8 cellular contexts compared by ENCODE assay signal in the genomic region with DNA sequence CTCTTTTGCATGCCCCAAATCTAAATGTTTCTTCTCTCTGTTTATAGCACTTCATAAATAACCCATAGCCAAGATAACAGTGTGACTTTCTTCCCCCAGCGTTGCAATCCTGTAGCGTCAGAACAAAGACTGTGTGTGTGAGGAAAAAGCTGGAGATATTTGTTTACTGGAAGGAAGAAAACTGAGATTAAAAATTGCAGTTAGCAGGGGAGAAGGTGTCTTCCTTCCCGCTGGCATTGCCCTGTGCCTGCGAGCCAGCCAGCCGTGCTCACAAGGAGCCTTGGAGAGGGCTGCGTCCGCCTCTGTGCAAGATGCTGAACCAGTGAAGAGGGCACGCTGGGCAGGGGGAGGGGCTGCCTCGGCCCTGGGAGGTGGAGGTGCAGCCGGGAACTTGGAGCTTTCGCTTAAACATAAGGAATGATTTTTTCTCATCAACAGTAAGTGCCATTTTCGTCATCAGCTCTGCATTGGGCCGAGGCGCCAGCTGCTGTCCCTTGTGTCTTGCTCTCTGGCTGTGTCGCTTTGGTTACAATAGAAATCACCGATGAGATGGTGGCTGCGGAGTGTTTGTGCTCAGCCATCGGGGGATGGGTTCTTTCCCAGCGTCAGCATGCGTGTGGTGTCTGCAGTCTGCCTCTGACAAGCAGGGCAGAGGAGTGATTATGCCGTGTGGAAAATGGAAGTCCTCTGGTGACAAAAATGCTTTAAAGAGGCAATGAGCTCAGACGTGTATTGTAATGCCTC.
DNase-seq lines count a peak whose midpoint lies in the region; ATAC-seq, FAIRE-seq and TF ChIP-seq lines count a peak whose summit lies in the region.

No MANE protein-coding gene starts in this region.

- H3K9ac ChIP-seq in endothelial cell of umbilical vein (replicated peaks; ENCODE audit: extremely low read depth, insufficient read depth, low read length) (no peak overlapping the region), muscle layer of colon (ENCODE audit: low read length) (no peak overlapping the region)

- POLR2A ChIA-PET in OCI-LY7 (lab: Charles Lee), result interaction anchor here (1.4 to 1.7 kb wide), 3 partner anchors 35 to 72 kb away, joined by 3 to 11 read pairs (median 3); no protein-coding TSS in a partner anchor
- POLR2A ChIA-PET in endothelial cell of umbilical vein (lab: Charles Lee), result no interaction called here

- H3K4me3 ChIP-seq in OCI-LY7 (ENCODE audit: low read depth, low read length, poor library complexity, severe bottlenecking) (no peak overlapping the region), endothelial cell of umbilical vein (replicated peaks in 1 of 3; ENCODE audit: insufficient read depth in 1 of 3, low read depth in 1 of 3, low read length in 3 of 3) (no peak overlapping the region), muscle layer of colon (ENCODE audit: low read depth in 1 of 2, low read length in 2 of 2) (peak overlapping the region; percentile 0 to 45), vagina (peak overlapping the region; percentile 27 to 43)

- H3K27me3 ChIP-seq in endothelial cell of umbilical vein (ENCODE audit: control insufficient read depth in 2 of 2, insufficient read depth in 2 of 2, low read length in 2 of 2) (no peaks in the 10 kb centered on the region), muscle layer of colon (ENCODE audit: control insufficient read depth in 1 of 2, insufficient read depth in 2 of 2, low read length in 2 of 2) (no peaks in the 10 kb centered on the region), vagina (no peaks in the 10 kb centered on the region)

- ATAC-seq in HG02678 (IDR thresholded peaks at IDR 0.05; ENCODE audit: unreplicated experiment) (peak; percentile 68), HG02840 (IDR thresholded peaks at IDR 0.05; ENCODE audit: low FRiP score, unreplicated experiment) (no peak), GM19328 (IDR thresholded peaks at IDR 0.05; ENCODE audit: unreplicated experiment) (no peak)

- no peak for TF ChIP-seq POLR2A in endothelial cell of umbilical vein (IDR thresholded peaks at IDR 0.05; ENCODE audit: low read depth, low read length)
- TF ChIP-seq POLR2A in vagina (IDR thresholded peaks at IDR 0.05), result no peak

- H3K4me1 ChIP-seq in OCI-LY7 (ENCODE audit: insufficient read depth, low read length, poor library complexity, severe bottlenecking) (peaks cover 21% of the 10 kb centered on the region), endothelial cell of umbilical vein (ENCODE audit: control insufficient read depth, extremely low read depth, insufficient read depth, low read length) (no peaks in the 10 kb centered on the region), muscle layer of colon (ENCODE audit: insufficient read depth, low read length) (no peaks in the 10 kb centered on the region), vagina (no peaks in the 10 kb centered on the region)

- no TSS peak for BruUV-seq in OCI-LY7 (replicated peaks; lab: Mats Ljungman, UMichigan)
- no TSS peak for BruUV-seq in endothelial cell of umbilical vein (replicated peaks; lab: Mats Ljungman, UMichigan)

- DNase-seq in ELR (ENCODE audit: low read depth) (peak; percentile 22), OCI-LY7 (ENCODE audit: low spot score) (no peak), endothelial cell of umbilical vein (ENCODE audit: low read depth, low spot score) (peak; percentile 22), vagina (ENCODE audit: extremely low spot score in 2 of 2) (no peak)

- H3K4me2 ChIP-seq in OCI-LY7 (ENCODE audit: low read length) (peak overlapping the region; percentile 18; the same call in 1 of the 2 replicates), endothelial cell of umbilical vein (ENCODE audit: insufficient read depth, low read length) (no peak overlapping the region)

- intact Hi-C loops in OCI-LY7 (cut with micrococcal nuclease; ENCODE audit: unreplicated experiment) (no loop called here), endothelial cell of umbilical vein (cut with micrococcal nuclease) (no loop called here), vagina (cut with DNase I) (no loop called here)

- H3K36me3 ChIP-seq in OCI-LY7 (ENCODE audit: insufficient read depth, low read length) (peaks cover 52% of the 10 kb centered on the region), endothelial cell of umbilical vein (ENCODE audit: control insufficient read depth in 2 of 2, extremely low read depth in 1 of 2, insufficient read depth in 2 of 2, low read length in 2 of 2) (no peaks in the 10 kb centered on the region), muscle layer of colon (ENCODE audit: insufficient read depth, low read length) (no peaks in the 10 kb centered on the region), vagina (no peaks in the 10 kb centered on the region)

- no peak for TF ChIP-seq CTCF in OCI-LY7 (conservative IDR thresholded peaks at IDR 0.05; ENCODE audit: low read length)
- TF ChIP-seq CTCF in endothelial cell of umbilical vein (IDR thresholded peaks at IDR 0.05; ENCODE audit: extremely low read depth in 1 of 2, insufficient read depth in 1 of 2, low read depth in 1 of 2, low read length in 2 of 2), result no peak
- no peak for TF ChIP-seq CTCF in vagina (IDR thresholded peaks at IDR 0.05)

- no peaks in the 10 kb centered on the region for H4K20me1 ChIP-seq in OCI-LY7 (ENCODE audit: insufficient read depth, low read length)
- H4K20me1 ChIP-seq in endothelial cell of umbilical vein (replicated peaks; ENCODE audit: control insufficient read depth, extremely low read depth, insufficient read depth, low read length), result no peaks in the 10 kb centered on the region

- H3K9me3 ChIP-seq in OCI-LY7 (ENCODE audit: low read length) (no peaks in the 10 kb centered on the region), endothelial cell of umbilical vein (replicated peaks; ENCODE audit: control insufficient read depth, insufficient read depth, low read length) (no peaks in the 10 kb centered on the region), muscle layer of colon (ENCODE audit: low read length) (no peaks in the 10 kb centered on the region), vagina (no peaks in the 10 kb centered on the region)

- H2AFZ ChIP-seq in OCI-LY7 (ENCODE audit: low read length) (no peak overlapping the region), endothelial cell of umbilical vein (ENCODE audit: low read depth, low read length) (no peak overlapping the region)

- CTCF ChIA-PET in OCI-LY7 (lab: Charles Lee; ENCODE audit: unreplicated experiment), result no interaction called here
- CTCF ChIA-PET in endothelial cell of umbilical vein (lab: Charles Lee), result interaction anchor here (0.8 to 1.3 kb wide), 2 partner anchors 10 to 98 kb away, joined by 3 to 4 read pairs; no protein-coding TSS in a partner anchor

- FAIRE-seq in endothelial cell of umbilical vein (lab: Jason Lieb, UNC), result peak; percentile 18

- H3K27ac ChIP-seq in OCI-LY7 (ENCODE audit: low read depth, low read length, poor library complexity, severe bottlenecking), result no peak overlapping the region
- H3K27ac ChIP-seq in endothelial cell of umbilical vein (ENCODE audit: insufficient read depth, low read depth, low read length), result no peak overlapping the region
- no peak overlapping the region for H3K27ac ChIP-seq in muscle layer of colon (ENCODE audit: low read depth, low read length)
- no peak overlapping the region for H3K27ac ChIP-seq in vagina

- no peaks in the 10 kb centered on the region for H3K9me1 ChIP-seq in endothelial cell of umbilical vein (replicated peaks; ENCODE audit: control insufficient read depth, extremely low read depth, insufficient read depth, low read length)

- H3K79me2 ChIP-seq in OCI-LY7 (ENCODE audit: insufficient read depth, low read depth, low read length), result no peaks in the 10 kb centered on the region
- no peaks in the 10 kb centered on the region for H3K79me2 ChIP-seq in endothelial cell of umbilical vein (ENCODE audit: control insufficient read depth, insufficient read depth, low read length)

- dilution Hi-C loops in endothelial cell of umbilical vein (cut with MboI; ENCODE audit: extremely low pct_ligation_motif_present, low sequenced_read_pairs), result no loop called here

- H3K9me2 ChIP-seq in OCI-LY7 (ENCODE audit: insufficient read depth, low read length), result no peaks in the 10 kb centered on the region

TF ChIP-seq in endothelial cell of umbilical vein, 7 proteins besides CTCF, POLR2A, EP300 and RAD21:
- TF ChIP-seq EZH2 (IDR thresholded peaks at IDR 0.05; ENCODE audit: borderline replicate concordance, low read depth, low read length, severe bottlenecking), result no peak
- no peak for TF ChIP-seq POLR2AphosphoS5 (IDR thresholded peaks at IDR 0.05; ENCODE audit: insufficient read depth, low read depth, low read length)
- no peak for TF ChIP-seq MAX (IDR thresholded peaks at IDR 0.05; ENCODE audit: insufficient read depth, insufficient read length)
- no peak for TF ChIP-seq JUN (IDR thresholded peaks at IDR 0.05; ENCODE audit: borderline replicate concordance, insufficient read depth, insufficient read length, low read depth)
- no peak for TF ChIP-seq FOS (IDR thresholded peaks at IDR 0.05; ENCODE audit: borderline replicate concordance, insufficient read depth, low read length)
- no peak for TF ChIP-seq MYC (IDR thresholded peaks at IDR 0.05; ENCODE audit: low read depth, low read length)

Comparison
In these comparisons a context has a peak if more than half of its experiments do, and no peak if none do; other contexts are left out.
1. DNase-seq: peak in ELR (single experiment) and endothelial cell of umbilical vein (single experiment); none in OCI-LY7 (single experiment) and vagina (0 of 2).
2. H3K4me3 ChIP-seq: peak in muscle layer of colon (2 of 2) and vagina (2 of 2); none in OCI-LY7 (single experiment) and endothelial cell of umbilical vein (0 of 3).